In the genomic region with DNA sequence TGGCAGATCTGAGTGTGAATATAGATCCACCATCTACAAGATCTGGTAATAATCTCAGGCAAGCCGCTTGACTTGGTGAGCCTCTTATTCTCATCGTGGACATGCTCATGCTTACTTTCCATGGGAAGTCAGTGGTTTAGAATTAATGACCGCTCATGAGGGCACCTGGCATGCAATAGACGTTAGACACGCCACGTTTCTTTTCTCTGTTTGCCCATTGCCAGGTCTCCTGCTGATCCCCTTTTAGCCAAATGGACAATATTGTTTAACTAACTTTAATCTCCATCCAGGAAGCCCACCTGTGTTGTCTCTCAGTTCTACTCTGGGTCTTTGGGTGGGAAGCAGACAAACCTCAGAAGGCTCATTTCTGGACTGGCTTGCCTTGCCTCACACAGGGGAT, we compare ENCODE assay signal across 20 cellular contexts.
DNase-seq lines count a peak whose midpoint lies in the region; ATAC-seq and TF ChIP-seq lines count a peak whose summit lies in the region.
"Had no signal": no experiment of that assay in that cellular context is flagged by ENCODE, and none has a peak within 500 bp of the region (broad histone marks: within the 10 kb centered on the region; RNA-seq: fewer than 3 reads in every experiment).

No MANE protein-coding gene starts in this region.

- POLR2A ChIA-PET in RWPE1 (lab: Yijun Ruan, JAX; ENCODE audit: low non-redundant PET) = no interaction called here

- H3K4me1 Mint-ChIP-seq in nephron = peaks cover 20% of the 10 kb centered on the region

- ATAC-seq in sciatic nerve = no peak
- ATAC-seq: A549, HCT116, HepG2 had no signal

- TF ChIP-seq CTCF in RWPE1 (conservative IDR thresholded peaks at IDR 0.05; ENCODE audit: low read depth) = no peak
- TF ChIP-seq CTCF in nephron (IDR thresholded peaks at IDR 0.05; ENCODE audit: unreplicated experiment in 3 of 3) = no peak

- CTCF ChIA-PET in RWPE1 (lab: Yijun Ruan, JAX) = interaction anchor here (1.7 to 2.3 kb wide), 2 partner anchors 9 to 24 kb away, joined by 5 to 14 read pairs; no protein-coding TSS in a partner anchor

- no peaks in the 10 kb centered on the region for H3K27me3 Mint-ChIP-seq in nephron (ENCODE audit: low read depth)
- H3K27me3 Mint-ChIP-seq: CD4-positive, alpha-beta T cell had no signal

- no peak overlapping the region for H3K4me3 Mint-ChIP-seq in nephron
- H3K4me3 Mint-ChIP-seq: CD4-positive, alpha-beta T cell had no signal

- DNase-seq in NCI-H748 (lab: John Stamatoyannopoulos, UW; ENCODE audit: unreplicated experiment) = peak; percentile 23
- no peak for DNase-seq in NCI-H748 treated with DMSO at 0.1 percent for 48 hours (lab: John Stamatoyannopoulos, UW)
- DNase-seq in NCI-H146 treated with DMSO at 0.1 percent for 48 hours (lab: John Stamatoyannopoulos, UW; ENCODE audit: unreplicated experiment) = peak; percentile 60
- no peak for DNase-seq in RWPE1 (ENCODE audit: low spot score)
- DNase-seq in sciatic nerve (ENCODE audit: low spot score) = no peak
- DNase-seq in NCI-H2029 treated with DMSO at 0.1 percent for 48 hours (lab: John Stamatoyannopoulos, UW) = no peak
- no peak for DNase-seq in RKO (ENCODE audit: low spot score)
- DNase-seq: AML-193; Caco-2; CD4-positive, alpha-beta T cell; DMS153; DMS79; GDM1; GOT3; H7 had no signal

- no peaks in the 10 kb centered on the region for H3K36me3 Mint-ChIP-seq in nephron (ENCODE audit: low read depth)

- peak overlapping the region; percentile 93 for H3K27ac ChIP-seq in RWPE1
- H3K27ac ChIP-seq: 22Rv1, A549 had no signal

- peaks cover 2% of the 10 kb centered on the region for H3K9me3 Mint-ChIP-seq in nephron
- H3K9me3 Mint-ChIP-seq: CD4-positive, alpha-beta T cell had no signal

- intact Hi-C loops in sciatic nerve (cut with DNase I) = no loop called here

- peak overlapping the region in 2 of 3 experiments; percentile 14 to 79 for H3K27ac Mint-ChIP-seq in nephron
- H3K27ac Mint-ChIP-seq: CD4-positive, alpha-beta T cell had no signal

Comparison
In these comparisons a context has a peak if more than half of its experiments do, and no peak if none do; other contexts are left out.
1. DNase-seq: peak in NCI-H748 (single experiment) and NCI-H146 treated with DMSO at 0.1 percent for 48 hours (single experiment); none in NCI-H748 treated with DMSO at 0.1 percent for 48 hours (single experiment), RWPE1 (single experiment), sciatic nerve (single experiment), NCI-H2029 treated with DMSO at 0.1 percent for 48 hours (single experiment) and RKO (single experiment).